20 cellular contexts compared by ENCODE assay signal in genomic region chr19:40632311-40633036, GRCh38. TPM values are rescaled to one million over a fixed set of nuclear protein-coding genes. Genes with fewer than 3 reads are reported as not detected.
DNase-seq lines count a peak whose midpoint lies in the region; ATAC-seq and TF ChIP-seq lines count a peak whose summit lies in the region.
"Had no signal": no experiment of that assay in that cellular context is flagged by ENCODE, and none has a peak within 500 bp of the region (broad histone marks: within the 10 kb centered on the region; RNA-seq: fewer than 3 reads in every experiment).

No MANE protein-coding gene starts in this region.

- in situ Hi-C loops in GM23248 (cut with MboI), result no loop called here

- H3K4me3 ChIP-seq in smooth muscle cell, result no peak overlapping the region
- H3K4me3 ChIP-seq in GM23248, result no peak overlapping the region
- H3K4me3 ChIP-seq: PC-9, SJSA1 had no signal

- H3K4me3 Mint-ChIP-seq in activated CD4-positive, alpha-beta T cell treated with anti-CD3 and anti-CD28 coated beads for 36 hours, result no peak overlapping the region
- H3K4me3 Mint-ChIP-seq in WTC11, result no peak overlapping the region
- H3K4me3 Mint-ChIP-seq: B cell; CD4-positive, CD25-positive, alpha-beta regulatory T cell had no signal

- peaks cover 9% of the 10 kb centered on the region for H3K36me3 Mint-ChIP-seq in activated CD4-positive, alpha-beta T cell treated with anti-CD3 and anti-CD28 coated beads for 36 hours (ENCODE audit: low read depth)
- peaks cover 11% of the 10 kb centered on the region for H3K36me3 Mint-ChIP-seq in WTC11

- H3K4me2 ChIP-seq in smooth muscle cell (peak overlapping the region; percentile 78), GM23248 (ENCODE audit: unreplicated experiment) (no peak overlapping the region)
- H3K4me2 ChIP-seq: PC-9 had no signal

- no peaks in the 10 kb centered on the region for H3K9me2 ChIP-seq in GM23248 (ENCODE audit: insufficient read depth)

- TF ChIP-seq CTCF in WTC11 (IDR thresholded peaks at IDR 0.05) (no peak), smooth muscle cell (IDR thresholded peaks at IDR 0.05; ENCODE audit: borderline replicate concordance, insufficient read depth, poor library complexity, severe bottlenecking) (no peak)

- POLR2A ChIA-PET in activated CD4-positive, alpha-beta T cell treated with anti-CD3 and anti-CD28 coated beads for 36 hours (lab: Charles Lee), result no interaction called here
- POLR2A ChIA-PET in WTC11 (lab: Charles Lee), result no interaction called here

- H3K79me2 ChIP-seq in smooth muscle cell (ENCODE audit: low read depth) (no peaks in the 10 kb centered on the region), GM23248 (ENCODE audit: insufficient read depth) (no peaks in the 10 kb centered on the region)

- no peaks in the 10 kb centered on the region for H3K9me3 Mint-ChIP-seq in activated CD4-positive, alpha-beta T cell treated with anti-CD3 and anti-CD28 coated beads for 36 hours (ENCODE audit: low read depth)
- H3K9me3 Mint-ChIP-seq in WTC11, result no peaks in the 10 kb centered on the region

- H3K27ac ChIP-seq in smooth muscle cell (ENCODE audit: low read depth), result peak overlapping the region; percentile 62
- no peak overlapping the region for H3K27ac ChIP-seq in GM23248
- H3K27ac ChIP-seq: 22Rv1, PC-9, SJSA1 had no signal

- H2AFZ ChIP-seq in smooth muscle cell (ENCODE audit: low read depth) (no peak overlapping the region), GM23248 (no peak overlapping the region)
- H2AFZ ChIP-seq: PC-9 had no signal

- H3K36me3 ChIP-seq in smooth muscle cell (ENCODE audit: low read depth) (no peaks in the 10 kb centered on the region), GM23248 (ENCODE audit: low read depth) (no peaks in the 10 kb centered on the region; the same call in 1 of the 2 replicates)

- intact Hi-C loops in activated CD4-positive, alpha-beta T cell treated with anti-CD3 and anti-CD28 coated beads for 36 hours (cut with DNase I, micrococcal nuclease), result no loop called here

- 60% methylated on average over 3 of the region's 3 CpGs for WGBS in smooth muscle cell (ENCODE audit: low lambda C conversion rate)
- 91 to 100% methylated on average over 3 of the region's 3 CpGs for WGBS in GM23248 (ENCODE audit: low coverage in 1 of 2, low lambda C conversion rate in 2 of 2, missing lambda C conversion rate in 2 of 2), 2 experiments

- H4K20me1 ChIP-seq in smooth muscle cell (ENCODE audit: low read depth) (no peaks in the 10 kb centered on the region), GM23248 (ENCODE audit: insufficient read depth) (no peaks in the 10 kb centered on the region)

- CTCF ChIA-PET in activated CD4-positive, alpha-beta T cell treated with anti-CD3 and anti-CD28 coated beads for 36 hours (lab: Charles Lee), result interaction anchor here (0.7 to 3.4 kb wide), 6 partner anchors 12 to 328 kb away, joined by 3 to 23 read pairs (median 3); no protein-coding TSS in a partner anchor
- CTCF ChIA-PET in WTC11 (lab: Charles Lee), result interaction anchor here (0.9 to 5.2 kb wide), 7 partner anchors 18 to 120 kb away, joined by 4 to 101 read pairs (median 23); partner anchors contain the start of gene LTBP4

- peaks cover 5% of the 10 kb centered on the region for H3K27me3 Mint-ChIP-seq in activated CD4-positive, alpha-beta T cell treated with anti-CD3 and anti-CD28 coated beads for 36 hours
- peaks cover 51% of the 10 kb centered on the region for H3K27me3 Mint-ChIP-seq in WTC11 (ENCODE audit: low read depth)

- peaks cover 6% of the 10 kb centered on the region for H3K4me1 ChIP-seq in smooth muscle cell (ENCODE audit: low read depth)
- peaks cover 15% of the 10 kb centered on the region for H3K4me1 ChIP-seq in GM23248 (ENCODE audit: insufficient read depth)

- peaks cover 15% of the 10 kb centered on the region for H3K4me1 Mint-ChIP-seq in activated CD4-positive, alpha-beta T cell treated with anti-CD3 and anti-CD28 coated beads for 36 hours
- peaks cover 44% of the 10 kb centered on the region for H3K4me1 Mint-ChIP-seq in WTC11

- no peaks in the 10 kb centered on the region for H3K9me3 ChIP-seq in smooth muscle cell (replicated peaks; ENCODE audit: low read depth)
- no peaks in the 10 kb centered on the region for H3K9me3 ChIP-seq in GM23248 (ENCODE audit: low read depth)
- H3K9me3 ChIP-seq: Caco-2, SJSA1 had no signal

- ATAC-seq in activated CD4-positive, alpha-beta T cell treated with anti-CD3 and anti-CD28 coated beads for 36 hours, result peak; percentile 27
- peak; percentile 22 for ATAC-seq in WTC11

- H3F3A ChIP-seq in smooth muscle cell (ENCODE audit: low read depth) (peaks cover 9% of the 10 kb centered on the region), GM23248 (ENCODE audit: insufficient read depth) (peaks cover 34% of the 10 kb centered on the region)

- no peak overlapping the region for H3K27ac Mint-ChIP-seq in activated CD4-positive, alpha-beta T cell treated with anti-CD3 and anti-CD28 coated beads for 36 hours
- no peak overlapping the region for H3K27ac Mint-ChIP-seq in WTC11
- H3K27ac Mint-ChIP-seq: B cell; CD4-positive, CD25-positive, alpha-beta regulatory T cell had no signal

- H3K9ac ChIP-seq in smooth muscle cell (ENCODE audit: low read depth) (no peak overlapping the region), GM23248 (no peak overlapping the region)

- no peak for DNase-seq in activated CD4-positive, alpha-beta T cell treated with anti-CD3 and anti-CD28 coated beads for 36 hours
- no peak for DNase-seq in activated CD4-positive, alpha-beta T cell treated with anti-CD3 and anti-CD28 coated beads, Interleukin-2, amount 50 U/mL, for 4 hours
- DNase-seq in WTC11 (ENCODE audit: low spot score) (peak; percentile 56), iPS DF 4.7 (ENCODE audit: extremely low read depth, low spot score) (peak; percentile 44), smooth muscle cell (lab: John Stamatoyannopoulos, UW; ENCODE audit: unreplicated experiment) (no peak), dermis blood vessel endothelial cell (no peak), NCI-H1694 treated with DMSO at 0.1 percent for 48 hours (lab: John Stamatoyannopoulos, UW) (no peak), GM23248 (no peak)
- DNase-seq: Caco-2; CD4-positive, CD25-positive, alpha-beta regulatory T cell; DMS153; GF-D8; NCI-H1417 treated with DMSO at 0.1 percent for 48 hours; NCI-H1930; NCI-H345; NCI-H524 treated with DMSO at 0.1 percent for 48 hours had no signal

- H3K27me3 ChIP-seq in smooth muscle cell (ENCODE audit: low read depth), result no peaks in the 10 kb centered on the region
- H3K27me3 ChIP-seq in GM23248 (replicated peaks; ENCODE audit: insufficient read depth), result no peaks in the 10 kb centered on the region
- H3K27me3 ChIP-seq: SJSA1 had no signal

TF ChIP-seq in WTC11, 78 proteins besides CTCF, POLR2A, EP300 and RAD21:
- TF ChIP-seq USF2 (CRISPR knock-in tag; IDR thresholded peaks at IDR 0.05) (peak; percentile 76), ZMAT4 (CRISPR knock-in tag; IDR thresholded peaks at IDR 0.05) (no peak), USF1 (CRISPR knock-in tag; IDR thresholded peaks at IDR 0.05) (peak; percentile 66), ZNF121 (CRISPR knock-in tag; IDR thresholded peaks at IDR 0.05) (peak; percentile 84; the same call in 1 of the 2 replicates)

RNA-seq across cellular contexts. Expression of gene LTBP4, which starts 31.3 kb away (rescaled TPM):
- 100 to 1,000 TPM; 142 to 145 TPM for total RNA-seq in activated CD4-positive, alpha-beta T cell treated with anti-CD3 and anti-CD28 coated beads for 36 hours
- total RNA-seq in WTC11 (2021) (125 to 168 TPM (median 166 TPM) in 3 replicates), smooth muscle cell (28.5 and 38.5 TPM in 2 replicates), dermis blood vessel endothelial cell (16.8 and 25.2 TPM in 2 replicates)
- polyA plus RNA-seq in smooth muscle cell (170 and 188 TPM in 2 replicates), GM23248 (2016; fragmentation: Nextera tagmentation; extraction: Ambion mirVana) (45.5 and 47.2 TPM in 2 replicates)
- total RNA-seq in GM23248 (2014; rRNA removed; shearing (Covaris generic)), result 18.0 and 18.3 TPM in 2 replicates

RNA-seq across cellular contexts. Expression of gene SHKBP1, which starts 55.8 kb away (rescaled TPM):
- total RNA-seq in activated CD4-positive, alpha-beta T cell treated with anti-CD3 and anti-CD28 coated beads for 36 hours, result 100 to 1,000 TPM; 100 to 155 TPM
- total RNA-seq in WTC11 (2021) (71.7 to 82.1 TPM (median 76.9 TPM) in 3 replicates), smooth muscle cell (38.8 and 40.9 TPM in 2 replicates), dermis blood vessel endothelial cell (27.7 and 67.0 TPM in 2 replicates)
- polyA plus RNA-seq in smooth muscle cell (90.8 and 102 TPM in 2 replicates), GM23248 (2016; fragmentation: Nextera tagmentation; extraction: Ambion mirVana) (62.2 and 66.4 TPM in 2 replicates)
- 27.8 and 36.3 TPM in 2 replicates for total RNA-seq in GM23248 (2014; rRNA removed; shearing (Covaris generic))

RNA-seq across cellular contexts. Expression of gene NUMBL, which starts 58.0 kb away (rescaled TPM):
- 10 to 100 TPM; 11.6 to 18.0 TPM for total RNA-seq in activated CD4-positive, alpha-beta T cell treated with anti-CD3 and anti-CD28 coated beads for 36 hours
- 30.3 to 38.6 TPM (median 34.9 TPM) in 3 replicates for total RNA-seq in WTC11 (2021)
- total RNA-seq in smooth muscle cell, result 30.5 and 53.6 TPM in 2 replicates
- polyA plus RNA-seq in smooth muscle cell, result 56.9 and 73.0 TPM in 2 replicates
- total RNA-seq in dermis blood vessel endothelial cell, result 27.2 and 48.0 TPM in 2 replicates
- total RNA-seq in GM23248 (2014; rRNA removed; shearing (Covaris generic)), result 33.4 and 49.7 TPM in 2 replicates
- polyA plus RNA-seq in GM23248 (2016; fragmentation: Nextera tagmentation; extraction: Ambion mirVana), result 30.8 and 35.1 TPM in 2 replicates

Comparison
In these comparisons a context has a peak if more than half of its experiments do, and no peak if none do; other contexts are left out.
1. DNase-seq: peak in WTC11 (single experiment) and iPS DF 4.7 (single experiment); none in activated CD4-positive, alpha-beta T cell treated with anti-CD3 and anti-CD28 coated beads for 36 hours (single experiment), activated CD4-positive, alpha-beta T cell treated with anti-CD3 and anti-CD28 coated beads, Interleukin-2, amount 50 U/mL, for 4 hours (0 of 2), smooth muscle cell (single experiment), dermis blood vessel endothelial cell (single experiment), NCI-H1694 treated with DMSO at 0.1 percent for 48 hours (single experiment) and GM23248 (single experiment).